Comparison of ENCODE assay signal across 17 cellular contexts in the genomic region with DNA sequence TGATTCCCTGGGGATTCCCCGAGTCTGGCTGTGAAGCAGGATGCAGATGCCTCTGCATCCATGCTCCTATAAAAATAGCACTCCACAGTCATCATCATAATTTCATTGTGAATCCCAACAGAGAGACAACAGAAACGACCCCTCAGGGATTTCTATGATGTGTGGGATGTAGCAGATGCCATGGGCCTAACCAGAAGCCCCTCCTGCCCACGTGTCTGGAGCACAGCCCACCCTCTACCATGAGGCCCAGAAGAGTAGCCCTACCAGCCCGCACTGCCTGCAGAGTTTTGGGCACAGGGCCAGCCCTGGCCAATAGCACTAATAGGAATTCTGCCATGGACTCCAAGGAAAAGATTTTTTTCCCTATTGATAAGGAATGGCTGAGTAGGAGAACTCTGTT.
DNase-seq lines count a peak whose midpoint lies in the region; ATAC-seq and TF ChIP-seq lines count a peak whose summit lies in the region.
"Had no signal": no experiment of that assay in that cellular context is flagged by ENCODE, and none has a peak within 500 bp of the region (broad histone marks: within the 10 kb centered on the region; RNA-seq: fewer than 3 reads in every experiment).

No MANE protein-coding gene starts in this region.

- H3K4me1 ChIP-seq in BE2C (no peaks in the 10 kb centered on the region), mesenchymal stem cell (ENCODE audit: control insufficient read depth, insufficient read depth, low read depth, low read length) (peaks cover 2% of the 10 kb centered on the region)
- H3K4me1 ChIP-seq: Caco-2 had no signal

- H3K4me3 ChIP-seq in BE2C (ENCODE audit: low read depth, low read length) (no peak overlapping the region), mesenchymal stem cell (ENCODE audit: insufficient read depth in 1 of 2, low read depth in 1 of 2, low read length in 2 of 2) (no peak overlapping the region)
- H3K4me3 ChIP-seq: GM23338 had no signal

- no peak overlapping the region for H2BK120ac ChIP-seq in mesenchymal stem cell (ENCODE audit: low read depth, low read length)

- no peaks in the 10 kb centered on the region for H3K36me3 ChIP-seq in BE2C
- no peaks in the 10 kb centered on the region for H3K36me3 ChIP-seq in mesenchymal stem cell (ENCODE audit: control insufficient read depth in 1 of 2, insufficient read depth in 2 of 2, low read depth in 1 of 2, low read length in 2 of 2)

- H2BK5ac ChIP-seq in mesenchymal stem cell (ENCODE audit: low read depth, low read length, poor library complexity, severe bottlenecking): no peak overlapping the region

- H3K36me3 Mint-ChIP-seq in endothelial cell (ENCODE audit: low read depth, unreplicated experiment) (no peaks in the 10 kb centered on the region), osteocyte (ENCODE audit: unreplicated experiment) (no peaks in the 10 kb centered on the region)

- peaks cover 45% of the 10 kb centered on the region for H3K4me1 Mint-ChIP-seq in endothelial cell (ENCODE audit: unreplicated experiment)
- no peaks in the 10 kb centered on the region for H3K4me1 Mint-ChIP-seq in osteocyte (ENCODE audit: unreplicated experiment)
- H3K4me1 Mint-ChIP-seq: GM23338 had no signal

- no peak overlapping the region for H3K4me3 Mint-ChIP-seq in endothelial cell (ENCODE audit: unreplicated experiment)
- no peak overlapping the region for H3K4me3 Mint-ChIP-seq in osteocyte (ENCODE audit: unreplicated experiment)
- H3K4me3 Mint-ChIP-seq: CD4-positive, alpha-beta T cell; GM23338; HFFc6 had no signal

- no peak overlapping the region for H4K91ac ChIP-seq in mesenchymal stem cell (ENCODE audit: low read length)

- no peak overlapping the region for H2AFZ ChIP-seq in mesenchymal stem cell (ENCODE audit: low read depth, low read length)
- H2AFZ ChIP-seq: GM23338 had no signal

- H3K27me3 Mint-ChIP-seq in endothelial cell (ENCODE audit: unreplicated experiment): peaks cover 11% of the 10 kb centered on the region
- H3K27me3 Mint-ChIP-seq in osteocyte (ENCODE audit: unreplicated experiment): peaks cover 17% of the 10 kb centered on the region
- H3K27me3 Mint-ChIP-seq: CD4-positive, alpha-beta T cell had no signal

- H3K9me3 ChIP-seq in BE2C: no peaks in the 10 kb centered on the region
- peaks cover 27% of the 10 kb centered on the region for H3K9me3 ChIP-seq in mesenchymal stem cell (ENCODE audit: control insufficient read depth, low read length)

- H2AK5ac ChIP-seq in mesenchymal stem cell (ENCODE audit: low read length, severe bottlenecking): no peak overlapping the region

- DNase-seq in BE2C (peak; percentile 14), endothelial cell (ENCODE audit: low spot score) (no peak), mesenchymal stem cell (no peak), osteocyte (ENCODE audit: extremely low spot score, unreplicated experiment) (peak; percentile 64), SIG-M5 (lab: John Stamatoyannopoulos, UW) (no peak), activated T-cell treated with anti-CD3 and anti-CD28 coated beads for 4 hours (no peak), HCEC 1CT (no peak)
- DNase-seq: 8988T; Caco-2; CD4-positive, alpha-beta T cell; DMS79; GDM1; HFFc6 had no signal

- peak overlapping the region; percentile 72 for H3K27ac Mint-ChIP-seq in endothelial cell (ENCODE audit: unreplicated experiment)
- H3K27ac Mint-ChIP-seq in osteocyte (ENCODE audit: unreplicated experiment): no peak overlapping the region
- H3K27ac Mint-ChIP-seq: CD4-positive, alpha-beta T cell; GM23338; HFFc6 had no signal

- H3K27me3 ChIP-seq in BE2C: no peaks in the 10 kb centered on the region
- no peaks in the 10 kb centered on the region for H3K27me3 ChIP-seq in mesenchymal stem cell (ENCODE audit: control insufficient read depth in 1 of 2, insufficient read depth in 1 of 2, low read length in 2 of 2)

- H3K79me1 ChIP-seq in mesenchymal stem cell (replicated peaks; ENCODE audit: low read length, poor library complexity, severe bottlenecking): no peaks in the 10 kb centered on the region

- H3K9me3 Mint-ChIP-seq in endothelial cell (ENCODE audit: unreplicated experiment) (peaks cover 4% of the 10 kb centered on the region), osteocyte (ENCODE audit: unreplicated experiment) (peaks cover 19% of the 10 kb centered on the region)

- H3K27ac ChIP-seq in mesenchymal stem cell (ENCODE audit: low read length, poor library complexity, severe bottlenecking): no peak overlapping the region
- H3K27ac ChIP-seq: C4-2B had no signal

- no peak overlapping the region for H3K18ac ChIP-seq in mesenchymal stem cell (ENCODE audit: low read depth in 1 of 2, low read length in 2 of 2)

- H2BK12ac ChIP-seq in mesenchymal stem cell (ENCODE audit: low read length in 2 of 2): no peak overlapping the region

- no peak overlapping the region for H3K23ac ChIP-seq in mesenchymal stem cell (ENCODE audit: low read length in 2 of 2)

- no peak overlapping the region for H3K9ac ChIP-seq in mesenchymal stem cell (ENCODE audit: low read length)

- H2BK15ac ChIP-seq in mesenchymal stem cell (ENCODE audit: low read depth, poor library complexity, severe bottlenecking): peak overlapping the region; percentile 13

- no peak for TF ChIP-seq CTCF in BE2C (IDR thresholded peaks at IDR 0.05; ENCODE audit: low read depth, low read length)
- no peak for TF ChIP-seq CTCF in endothelial cell (IDR thresholded peaks at IDR 0.05; ENCODE audit: unreplicated experiment)
- TF ChIP-seq CTCF in osteocyte (IDR thresholded peaks at IDR 0.05): no peak

- WGBS in mesenchymal stem cell: 72% methylated on average over 4 of the region's 4 CpGs

- ATAC-seq in HG03521 (IDR thresholded peaks at IDR 0.05; ENCODE audit: unreplicated experiment): no peak
- ATAC-seq: GM23338, HCT116 had no signal

- no peak overlapping the region for H4K8ac ChIP-seq in mesenchymal stem cell (ENCODE audit: low read length)

- no peak overlapping the region for H3K4me2 ChIP-seq in mesenchymal stem cell (ENCODE audit: low read length, poor library complexity, severe bottlenecking)
- H3K4me2 ChIP-seq: GM23338 had no signal

- no peak overlapping the region for H3K14ac ChIP-seq in mesenchymal stem cell (ENCODE audit: low read length in 2 of 2)

- H3K4ac ChIP-seq in mesenchymal stem cell (ENCODE audit: low read depth in 1 of 2, low read length in 2 of 2): no peak overlapping the region

Comparison
In these comparisons a context has a peak if more than half of its experiments do, and no peak if none do; other contexts are left out.
1. DNase-seq: peak in BE2C (single experiment) and osteocyte (single experiment); none in endothelial cell (single experiment), mesenchymal stem cell (single experiment), SIG-M5 (single experiment), activated T-cell treated with anti-CD3 and anti-CD28 coated beads for 4 hours (single experiment) and HCEC 1CT (single experiment).